Comparison of ENCODE assay signal across 19 cellular contexts in genomic region chr3:2446146-2446545, GRCh38.
DNase-seq lines count a peak whose midpoint lies in the region; ATAC-seq and TF ChIP-seq lines count a peak whose summit lies in the region.
"Had no signal": no experiment of that assay in that cellular context is flagged by ENCODE, and none has a peak within 500 bp of the region (broad histone marks: within the 10 kb centered on the region; RNA-seq: fewer than 3 reads in every experiment).

No MANE protein-coding gene starts in this region.

- H2AFZ ChIP-seq in neural cell (ENCODE audit: low read depth, low read length) (no peak overlapping the region), GM23248 (no peak overlapping the region)

- H3K27ac Mint-ChIP-seq in type B pancreatic cell, result no peak overlapping the region
- H3K27ac Mint-ChIP-seq: CD8-positive, alpha-beta T cell; H9 had no signal

- 53 to 71% (median 68%) methylated on average over 3 of the region's 3 CpGs for WGBS in psoas muscle, 3 donors
- 26 to 27% methylated on average over 3 of the region's 3 CpGs for WGBS in GM23248 (ENCODE audit: low coverage in 1 of 2, low lambda C conversion rate in 2 of 2, missing lambda C conversion rate in 2 of 2), 2 experiments

- intact Hi-C loops in psoas muscle (cut with DNase I), result no loop called here

- no peak for TF ChIP-seq EP300 in neural cell (conservative IDR thresholded peaks at IDR 0.05; ENCODE audit: poor library complexity, severe bottlenecking)

- H3K4me2 ChIP-seq in neural cell (ENCODE audit: low read length), result no peak overlapping the region
- H3K4me2 ChIP-seq in GM23248 (ENCODE audit: unreplicated experiment), result no peak overlapping the region
- H3K4me2 ChIP-seq: A549 had no signal

- peaks cover 15% of the 10 kb centered on the region for H3K4me1 Mint-ChIP-seq in type B pancreatic cell (ENCODE audit: unreplicated experiment)

- H3K27ac ChIP-seq in 22Rv1, result peak overlapping the region; percentile 47
- H3K27ac ChIP-seq in neural cell (ENCODE audit: low read length), result peak overlapping the region; percentile 32
- H3K27ac ChIP-seq in psoas muscle, result no peak overlapping the region
- no peak overlapping the region for H3K27ac ChIP-seq in GM23248
- H3K27ac ChIP-seq: A549, C4-2B had no signal

- H3K9ac ChIP-seq in neural cell (ENCODE audit: low read length), result no peak overlapping the region
- no peak overlapping the region for H3K9ac ChIP-seq in GM23248

- H3K79me2 ChIP-seq in neural cell (replicated peaks; ENCODE audit: insufficient read depth, low read length) (no peaks in the 10 kb centered on the region), GM23248 (ENCODE audit: insufficient read depth) (no peaks in the 10 kb centered on the region)

- H3K36me3 ChIP-seq in neural cell (ENCODE audit: insufficient read depth, low read length) (no peaks in the 10 kb centered on the region), psoas muscle (ENCODE audit: insufficient read depth in 1 of 2, low read depth in 1 of 2) (no peaks in the 10 kb centered on the region), GM23248 (ENCODE audit: low read depth) (no peaks in the 10 kb centered on the region)
- H3K36me3 ChIP-seq: BE2C had no signal

- H3F3A ChIP-seq in neural cell (ENCODE audit: insufficient read depth, low read length, poor library complexity, severe bottlenecking) (no peaks in the 10 kb centered on the region), GM23248 (ENCODE audit: insufficient read depth) (no peaks in the 10 kb centered on the region)

- H3K4me3 ChIP-seq in neural cell (ENCODE audit: low read length) (peak overlapping the region; percentile 15), psoas muscle (no peak overlapping the region), GM23248 (no peak overlapping the region)
- H3K4me3 ChIP-seq: A549 had no signal

- H4K20me1 ChIP-seq in neural cell (ENCODE audit: insufficient read depth) (no peaks in the 10 kb centered on the region), GM23248 (ENCODE audit: insufficient read depth) (no peaks in the 10 kb centered on the region)

- H3K9me2 ChIP-seq in neural cell (ENCODE audit: insufficient read depth, low read length), result no peaks in the 10 kb centered on the region
- no peaks in the 10 kb centered on the region for H3K9me2 ChIP-seq in GM23248 (ENCODE audit: insufficient read depth)

- TF ChIP-seq CTCF in 22Rv1 (IDR thresholded peaks at IDR 0.05) (no peak), neural cell (IDR thresholded peaks at IDR 0.05; ENCODE audit: poor library complexity, severe bottlenecking) (no peak), psoas muscle (IDR thresholded peaks at IDR 0.05) (no peak), type B pancreatic cell (conservative IDR thresholded peaks at IDR 0.05) (no peak)

- DNase-seq in NCI-H69 (lab: John Stamatoyannopoulos, UW), result peak; percentile 15
- peak; percentile 66 for DNase-seq in cerebellar cortex (ENCODE audit: low spot score)
- DNase-seq in psoas muscle, result no peak
- no peak for DNase-seq in GM23248
- DNase-seq in type B pancreatic cell (ENCODE audit: extremely low spot score, unreplicated experiment), result no peak
- DNase-seq: BE2C; CD8-positive, alpha-beta T cell; COR-L47; DMS153; DMS79 treated with DMSO at 0.1 percent for 48 hours; EL; GDM1; GOT3; H9 had no signal

- in situ Hi-C loops in GM23248 (cut with MboI), result no loop called here

- H3K4me3 Mint-ChIP-seq in type B pancreatic cell, result no peak overlapping the region
- H3K4me3 Mint-ChIP-seq: CD8-positive, alpha-beta T cell; H9 had no signal

- H3K9me3 Mint-ChIP-seq in type B pancreatic cell, result no peaks in the 10 kb centered on the region
- H3K9me3 Mint-ChIP-seq: CD8-positive, alpha-beta T cell; H9 had no signal

- H3K36me3 Mint-ChIP-seq in type B pancreatic cell, result no peaks in the 10 kb centered on the region
- H3K36me3 Mint-ChIP-seq: CD8-positive, alpha-beta T cell had no signal

- no peaks in the 10 kb centered on the region for H3K9me3 ChIP-seq in neural cell (ENCODE audit: low read length)
- no peaks in the 10 kb centered on the region for H3K9me3 ChIP-seq in psoas muscle
- H3K9me3 ChIP-seq in GM23248 (ENCODE audit: low read depth), result no peaks in the 10 kb centered on the region
- H3K9me3 ChIP-seq: A549, BE2C had no signal

- H3K4me1 ChIP-seq in psoas muscle (no peaks in the 10 kb centered on the region), GM23248 (ENCODE audit: insufficient read depth) (no peaks in the 10 kb centered on the region)
- H3K4me1 ChIP-seq: A549, BE2C had no signal

- H3K27me3 ChIP-seq in neural cell (ENCODE audit: insufficient read depth, low read depth, low read length) (no peaks in the 10 kb centered on the region), psoas muscle (ENCODE audit: insufficient read depth in 3 of 3, low read length in 2 of 3) (no peaks in the 10 kb centered on the region), GM23248 (replicated peaks; ENCODE audit: insufficient read depth) (no peaks in the 10 kb centered on the region)
- H3K27me3 ChIP-seq: BE2C had no signal

- H3K27me3 Mint-ChIP-seq in type B pancreatic cell, result no peaks in the 10 kb centered on the region

- TF ChIP-seq RAD21 in neural cell (conservative IDR thresholded peaks at IDR 0.05), result no peak

- no peak for ATAC-seq in psoas muscle
- ATAC-seq: A549; CD8-positive, alpha-beta T cell; HepG2 had no signal

TF ChIP-seq in neural cell, 6 proteins besides CTCF, POLR2A, EP300 and RAD21:
- TF ChIP-seq TAF1 (IDR thresholded peaks at IDR 0.05; ENCODE audit: low read depth) (no peak), POLR2AphosphoS5 (IDR thresholded peaks at IDR 0.05) (no peak), REST (IDR thresholded peaks at IDR 0.05; ENCODE audit: borderline replicate concordance) (no peak), MXI1 (conservative IDR thresholded peaks at IDR 0.05; ENCODE audit: poor library complexity, severe bottlenecking) (no peak), EZH2 (IDR thresholded peaks at IDR 0.05; ENCODE audit: borderline replicate concordance, insufficient read depth, low read length, poor library complexity, severe bottlenecking) (no peak), SMC3 (conservative IDR thresholded peaks at IDR 0.05; ENCODE audit: poor library complexity) (no peak)

Comparison
In these comparisons a context has a peak if more than half of its experiments do, and no peak if none do; other contexts are left out.
1. H3K27ac ChIP-seq: peak in 22Rv1 (single experiment) and neural cell (single experiment); none in psoas muscle (single experiment) and GM23248 (single experiment).
2. DNase-seq: peak in NCI-H69 (single experiment) and cerebellar cortex (single experiment); none in psoas muscle (0 of 2), GM23248 (single experiment) and type B pancreatic cell (single experiment).